ENCODE assay signal across 19 cellular contexts in genomic region chr5:67286006-67286405, GRCh38.
"Had no signal": no experiment of that assay in that cellular context is flagged by ENCODE, and none has a peak within 500 bp of the region (broad histone marks: within the 10 kb centered on the region; RNA-seq: fewer than 3 reads in every experiment).

No MANE protein-coding gene starts in this region.

- H3K4me1 Mint-ChIP-seq: central memory CD8-positive, alpha-beta T cell had no signal

- H3K27ac Mint-ChIP-seq: activated B cell treated with CpG ODN at 0.5 μM for 24 hours; activated CD4-positive, alpha-beta memory T cell treated with anti-CD3 and anti-CD28 coated beads for 36 hours; mesothelial cell of epicardium had no signal

- H3K9me3 Mint-ChIP-seq: activated B cell treated with CpG ODN at 0.5 μM for 24 hours; activated CD4-positive, alpha-beta memory T cell treated with anti-CD3 and anti-CD28 coated beads for 36 hours; central memory CD8-positive, alpha-beta T cell; mesothelial cell of epicardium had no signal

- H3K36me3 ChIP-seq: upper lobe of left lung had no signal

- H3K27ac ChIP-seq: hepatocyte, upper lobe of left lung had no signal

- ATAC-seq: left lobe of liver had no signal

- H3K27me3 ChIP-seq: hepatocyte, upper lobe of left lung had no signal

- H3K27me3 Mint-ChIP-seq: activated CD4-positive, alpha-beta memory T cell treated with anti-CD3 and anti-CD28 coated beads for 36 hours; brain; central memory CD8-positive, alpha-beta T cell; progenitor cell of endocrine pancreas had no signal

- H3K36me3 Mint-ChIP-seq: activated CD4-positive, alpha-beta memory T cell treated with anti-CD3 and anti-CD28 coated beads for 36 hours; brain; mesothelial cell of epicardium had no signal

- H3K9ac ChIP-seq: SK-N-SH had no signal

- H3K4me3 ChIP-seq: hepatocyte, lung, upper lobe of left lung had no signal

- H3K9me3 ChIP-seq: SK-N-SH, upper lobe of left lung had no signal

- H3K4me3 Mint-ChIP-seq: activated B cell treated with CpG ODN at 0.5 μM for 24 hours; activated CD4-positive, alpha-beta memory T cell treated with anti-CD3 and anti-CD28 coated beads for 36 hours; brain; central memory CD8-positive, alpha-beta T cell; mesothelial cell of epicardium; neural crest cell had no signal

- DNase-seq: activated B cell treated with CpG ODN at 0.5 μM for 24 hours; activated CD4-positive, alpha-beta memory T cell treated with anti-CD3 and anti-CD28 coated beads for 36 hours; activated CD4-positive, alpha-beta T cell treated with anti-CD3 and anti-CD28 coated beads for 4 hours; activated naive CD4-positive, alpha-beta T cell; activated T-cell treated with anti-CD3 and anti-CD28 coated beads for 4 hours; anterior cingulate cortex; cortex of kidney; effector memory CD4-positive, alpha-beta T cell; SK-N-SH; stimulated activated naive CD4-positive, alpha-beta T cell; upper lobe of left lung had no signal
